Comparison of ENCODE assay signal across 14 cellular contexts in the genomic region with DNA sequence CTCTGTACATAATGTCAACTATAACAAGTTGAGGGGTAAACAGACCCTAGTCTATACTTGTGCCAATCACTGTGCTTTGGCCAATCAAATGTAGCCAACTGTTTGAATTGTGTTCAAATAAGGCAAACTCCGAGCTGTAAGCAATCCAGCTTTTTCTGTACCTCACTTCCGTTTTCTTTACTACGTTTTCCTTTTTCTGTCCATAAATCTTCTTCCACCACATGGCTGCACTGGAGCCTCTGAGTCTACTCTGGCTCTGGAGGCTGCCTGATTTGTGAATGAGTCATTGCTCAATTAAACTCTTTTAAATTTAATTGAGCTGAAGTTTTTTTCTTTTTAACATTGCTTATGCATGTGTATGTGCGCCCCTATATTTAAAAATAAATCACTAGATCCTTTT. TPM values are rescaled to one million over a fixed set of nuclear protein-coding genes. Genes with fewer than 3 reads are reported as not detected.
DNase-seq lines count a peak whose midpoint lies in the region; ATAC-seq, FAIRE-seq and TF ChIP-seq lines count a peak whose summit lies in the region.
"Had no signal": no experiment of that assay in that cellular context is flagged by ENCODE, and none has a peak within 500 bp of the region (broad histone marks: within the 10 kb centered on the region; RNA-seq: fewer than 3 reads in every experiment).

No MANE protein-coding gene starts in this region.

- BruUV-seq in K562 (replicated peaks; lab: Mats Ljungman, UMichigan): no TSS peak

- 0% methylated on average over 4 of the region's 4 CpGs for WGBS in K562 (ENCODE audit: insufficient coverage, low coverage, missing lambda C conversion rate)

- H3K27me3 Mint-ChIP-seq in T-helper 17 cell: peaks cover 79% of the 10 kb centered on the region

- in situ Hi-C loops in K562 (cut with MboI): no loop called here

- H3K4me1 ChIP-seq in K562 (replicated peaks in 1 of 2; ENCODE audit: control insufficient read depth in 2 of 2, insufficient read depth in 2 of 2, low read length in 2 of 2): no peaks in the 10 kb centered on the region

- H2AFZ ChIP-seq in K562 (ENCODE audit: low read depth, low read length): no peak overlapping the region

- H3K27ac Mint-ChIP-seq in T-helper 17 cell: no peak overlapping the region
- H3K27ac Mint-ChIP-seq: activated naive CD8-positive, alpha-beta T cell had no signal

- POLR2A ChIA-PET in K562 (lab: Yijun Ruan, JAX): interaction anchor here (1.3 kb wide), 1 partner anchor 12 kb away, joined by 3 read pairs; no protein-coding TSS in a partner anchor

- no peaks in the 10 kb centered on the region for H3K9me1 ChIP-seq in K562 (ENCODE audit: control insufficient read depth, insufficient read depth, low read length)

- FAIRE-seq in K562 (lab: Jason Lieb, UNC): no peak
- FAIRE-seq: GM12891 had no signal

- H3K79me2 ChIP-seq in K562 (ENCODE audit: control insufficient read depth, insufficient read depth, low read length): no peaks in the 10 kb centered on the region

- peak; percentile 34 for DNase-seq in AG08395 (ENCODE audit: low spot score)
- peak; percentile 8 for DNase-seq in LHCN-M2 (ENCODE audit: low read depth)
- no peak for DNase-seq in K562 (ENCODE audit: extremely low read depth in 1 of 4, low spot score in 3 of 4)
- DNase-seq in lung microvascular endothelial cell (ENCODE audit: low read depth in 2 of 2): peak; percentile 92 to 93
- no peak for DNase-seq in GM03348 (ENCODE audit: low spot score)
- no peak for DNase-seq in T-helper 17 cell
- no peak for DNase-seq in NCI-H1417 treated with DMSO at 0.1 percent for 48 hours (lab: John Stamatoyannopoulos, UW)
- DNase-seq in dorsolateral prefrontal cortex: no peak
- DNase-seq: activated CD4-positive, CD25-positive, alpha-beta regulatory T cell treated with anti-CD3 and anti-CD28 coated beads, Interleukin-2, amount 50 U/mL, for 72 hours; naive B cell; NCI-H510A treated with DMSO at 0.1 percent for 48 hours had no signal

- no peak overlapping the region for H3K4me3 ChIP-seq in K562
- no peak overlapping the region for H3K4me3 ChIP-seq in dorsolateral prefrontal cortex
- H3K4me3 ChIP-seq: BLaER1 had no signal

- no peak overlapping the region for H3K4me3 Mint-ChIP-seq in T-helper 17 cell
- H3K4me3 Mint-ChIP-seq: activated naive CD8-positive, alpha-beta T cell had no signal

- no peak for TF ChIP-seq RAD21 in K562 (CRISPR knock-in tag; conservative IDR thresholded peaks at IDR 0.05 in 1 of 2, IDR thresholded peaks at IDR 0.05 in 1 of 2)

- H3K27ac ChIP-seq in K562 (ENCODE audit: extremely low read depth, low read depth, low read length): no peak overlapping the region
- peak overlapping the region in 29 of 59 donors; percentile 6 to 77 (median 44) for H3K27ac ChIP-seq in dorsolateral prefrontal cortex
- H3K27ac ChIP-seq: BLaER1 had no signal

- intact Hi-C loops in K562 (cut with micrococcal nuclease): no loop called here
- intact Hi-C loops in dorsolateral prefrontal cortex (cut with DNase I): no loop called here

- H3K9ac ChIP-seq in K562 (ENCODE audit: insufficient read depth in 1 of 2, low read depth in 2 of 2, low read length in 2 of 2): no peak overlapping the region
- H3K9ac ChIP-seq: BLaER1 had no signal

- H3K27me3 ChIP-seq in K562 (ENCODE audit: control insufficient read depth in 2 of 2, insufficient read depth in 2 of 2, low read length in 2 of 2): no peaks in the 10 kb centered on the region; a peak in 2 of 5 replicates
- no peaks in the 10 kb centered on the region for H3K27me3 ChIP-seq in dorsolateral prefrontal cortex
- H3K27me3 ChIP-seq: BLaER1 had no signal

- CTCF ChIA-PET in K562 (lab: Yijun Ruan, JAX; ENCODE audit: low intra/inter-chr PET ratio): no interaction called here

- ATAC-seq in K562 (no peak), T-helper 17 cell (no peak)

- TF ChIP-seq CTCF in K562 (IDR thresholded peaks at IDR 0.05 in 2 of 3, conservative IDR thresholded peaks at IDR 0.05 in 1 of 3; ENCODE audit: insufficient read depth in 2 of 3, low read depth in 1 of 3, low read length in 3 of 3) (no peak), dorsolateral prefrontal cortex (IDR thresholded peaks at IDR 0.05 in 54 of 56, conservative IDR thresholded peaks at IDR 0.05 in 2 of 56; ENCODE audit: low read depth in 1 of 56, partially characterized antibody in 56 of 56) (no peak)

- TF ChIP-seq POLR2A in K562 (conservative IDR thresholded peaks at IDR 0.05): no peak

- no peaks in the 10 kb centered on the region for H4K20me1 ChIP-seq in K562 (replicated peaks; ENCODE audit: control insufficient read depth, insufficient read depth, low read length)
- H4K20me1 ChIP-seq: BLaER1 had no signal

- H3K36me3 ChIP-seq in K562 (ENCODE audit: control insufficient read depth, insufficient read depth, low read length): no peaks in the 10 kb centered on the region
- H3K36me3 ChIP-seq: BLaER1 had no signal

- H3K9me3 ChIP-seq in K562 (replicated peaks; ENCODE audit: control insufficient read depth, insufficient read depth, low read depth, low read length): no peaks in the 10 kb centered on the region
- H3K9me3 ChIP-seq in T-helper 17 cell (ENCODE audit: control insufficient read depth, low read length, poor library complexity, severe bottlenecking): no peaks in the 10 kb centered on the region
- H3K9me3 ChIP-seq: BLaER1 had no signal

- no peak overlapping the region for H3K4me2 ChIP-seq in K562 (ENCODE audit: insufficient read depth, low read length)
- H3K4me2 ChIP-seq: BLaER1 had no signal

- no peak for TF ChIP-seq EP300 in K562 (IDR thresholded peaks at IDR 0.05; ENCODE audit: low read length)

- H3K4me1 Mint-ChIP-seq in T-helper 17 cell: no peaks in the 10 kb centered on the region

- no peaks in the 10 kb centered on the region for H3K36me3 Mint-ChIP-seq in T-helper 17 cell (ENCODE audit: low read depth)
- H3K36me3 Mint-ChIP-seq: activated naive CD8-positive, alpha-beta T cell; naive B cell had no signal

RNA-seq across cellular contexts. Expression of a gene that starts 29.7 kb away (rescaled TPM):
- total RNA-seq in LHCN-M2 (2014; rRNA removed): not detected in 2 replicates
- polyA plus RNA-seq in LHCN-M2 (2012): not detected
- total RNA-seq in K562 (2011; cell fraction: chromatin; rRNA removed; ENCODE audit: low replicate concordance): not detected in 2 replicates
- not detected in 2 replicates for total RNA-seq in K562 (2011; cell fraction: nucleolus; rRNA removed)
- not detected in 2 replicates for total RNA-seq in K562 (2011; cell fraction: nucleoplasm; rRNA removed)
- not detected in 2 replicates for total RNA-seq in K562 (2014; rRNA removed)
- total RNA-seq in K562 (2014; rRNA removed; fragmentation: Illumina TruSeq; extraction: Trizol): not detected in 2 replicates
- total RNA-seq in K562 (2015; rRNA removed; fragmentation: Illumina TruSeq; extraction: Trizol): not detected in 2 replicates
- total RNA-seq in K562 (2021): not detected in 2 replicates
- polyA plus RNA-seq in K562 (2011; rRNA removed): not detected in 2 replicates
- not detected in 2 replicates for polyA plus RNA-seq in K562 (2011; cell fraction: cytosol; rRNA removed)
- 0.07 TPM in 1 of 2 replicates, not detected in the other for polyA plus RNA-seq in K562 (2011; cell fraction: nucleus; rRNA removed)
- not detected in 2 replicates for polyA plus RNA-seq in K562 (2012)
- not detected in 2 replicates for polyA plus RNA-seq in K562 (2014; fragmentation: Illumina TruSeq; extraction: Trizol)
- under 1 TPM in 1 of 2 experiments, not detected in 1; 0.04 TPM for polyA plus RNA-seq in K562 (2014; fragmentation: Nextera tagmentation; extraction: Ambion mirVana)
- not detected in 2 replicates for polyA plus RNA-seq in K562 (2014; rRNA removed)
- not detected in 2 replicates for polyA minus RNA-seq in K562 (2011; rRNA and poly(A)+ RNA removed)
- polyA minus RNA-seq in K562 (2011; cell fraction: cytosol; rRNA and poly(A)+ RNA removed): not detected in 2 replicates
- not detected in 2 replicates for polyA minus RNA-seq in K562 (2011; cell fraction: nucleus; rRNA and poly(A)+ RNA removed)
- 12.5 and 14.4 TPM in 2 replicates for total RNA-seq in lung microvascular endothelial cell
- total RNA-seq in T-helper 17 cell: not detected
- 1 to 10 TPM in 87 of 120 experiments, under 1 TPM in 30, not detected in 3; 0.23 to 6.4 (median 1.6) TPM for total RNA-seq in dorsolateral prefrontal cortex

RNA-seq across cellular contexts. Expression of a gene that starts 38.6 kb away (rescaled TPM):
- total RNA-seq in LHCN-M2 (2014; rRNA removed) (not detected in 2 replicates), K562 (2014; rRNA removed) (not detected in 2 replicates), K562 (2014; rRNA removed; fragmentation: Illumina TruSeq; extraction: Trizol) (not detected in 2 replicates), K562 (2015; rRNA removed; fragmentation: Illumina TruSeq; extraction: Trizol) (not detected in 2 replicates), K562 (2021) (not detected in 2 replicates), lung microvascular endothelial cell (not detected in 2 replicates), T-helper 17 cell (under 1 TPM in 1 of 2 donors, not detected in 1; 0.18 TPM), dorsolateral prefrontal cortex (1 to 10 TPM in 82 of 120 experiments, under 1 TPM in 31, not detected in 7; 0.28 to 4.9 (median 1.5) TPM)
- polyA plus RNA-seq in LHCN-M2 (2012): not detected
- not detected in 2 replicates for total RNA-seq in K562 (2011; cell fraction: chromatin; rRNA removed; ENCODE audit: low replicate concordance)
- not detected in 2 replicates for total RNA-seq in K562 (2011; cell fraction: nucleolus; rRNA removed)
- not detected in 2 replicates for total RNA-seq in K562 (2011; cell fraction: nucleoplasm; rRNA removed)
- polyA plus RNA-seq in K562 (2011; rRNA removed) (not detected in 2 replicates), K562 (2014; fragmentation: Illumina TruSeq; extraction: Trizol) (not detected in 2 replicates), K562 (2014; fragmentation: Nextera tagmentation; extraction: Ambion mirVana) (not detected), K562 (2014; rRNA removed) (not detected in 2 replicates)
- polyA plus RNA-seq in K562 (2011; cell fraction: cytosol; rRNA removed): not detected in 2 replicates
- not detected in 2 replicates for polyA plus RNA-seq in K562 (2011; cell fraction: nucleus; rRNA removed)
- polyA plus RNA-seq in K562 (2012): not detected in 2 replicates
- polyA minus RNA-seq in K562 (2011; rRNA and poly(A)+ RNA removed): not detected in 2 replicates
- not detected in 2 replicates for polyA minus RNA-seq in K562 (2011; cell fraction: cytosol; rRNA and poly(A)+ RNA removed)
- not detected in 2 replicates for polyA minus RNA-seq in K562 (2011; cell fraction: nucleus; rRNA and poly(A)+ RNA removed)

RNA-seq across cellular contexts. Expression of a gene that starts 58.7 kb away (rescaled TPM):
- total RNA-seq in LHCN-M2 (2014; rRNA removed) (not detected in 2 replicates), K562 (2014; rRNA removed) (not detected in 2 replicates), K562 (2014; rRNA removed; fragmentation: Illumina TruSeq; extraction: Trizol) (not detected in 2 replicates), K562 (2015; rRNA removed; fragmentation: Illumina TruSeq; extraction: Trizol) (not detected in 2 replicates), K562 (2021) (not detected in 2 replicates), lung microvascular endothelial cell (under 0.01 TPM in 1 of 2 replicates, not detected in the other), T-helper 17 cell (under 1 TPM in 1 of 2 donors, not detected in 1; 0.25 TPM), dorsolateral prefrontal cortex (1 to 10 TPM in 3 of 120 experiments, under 1 TPM in 34, not detected in 83; 0.17 to 1.7 (median 0.52) TPM)
- polyA plus RNA-seq in LHCN-M2 (2012): not detected
- total RNA-seq in K562 (2011; cell fraction: chromatin; rRNA removed; ENCODE audit: low replicate concordance): not detected in 2 replicates
- not detected in 2 replicates for total RNA-seq in K562 (2011; cell fraction: nucleolus; rRNA removed)
- total RNA-seq in K562 (2011; cell fraction: nucleoplasm; rRNA removed): not detected in 2 replicates
- polyA plus RNA-seq in K562 (2011; rRNA removed) (not detected in 2 replicates), K562 (2014; fragmentation: Illumina TruSeq; extraction: Trizol) (not detected in 2 replicates), K562 (2014; fragmentation: Nextera tagmentation; extraction: Ambion mirVana) (not detected), K562 (2014; rRNA removed) (not detected in 2 replicates)
- not detected in 2 replicates for polyA plus RNA-seq in K562 (2011; cell fraction: cytosol; rRNA removed)
- not detected in 2 replicates for polyA plus RNA-seq in K562 (2011; cell fraction: nucleus; rRNA removed)
- polyA plus RNA-seq in K562 (2012): not detected in 2 replicates
- not detected in 2 replicates for polyA minus RNA-seq in K562 (2011; rRNA and poly(A)+ RNA removed)
- polyA minus RNA-seq in K562 (2011; cell fraction: cytosol; rRNA and poly(A)+ RNA removed): not detected in 2 replicates
- not detected in 2 replicates for polyA minus RNA-seq in K562 (2011; cell fraction: nucleus; rRNA and poly(A)+ RNA removed)

Comparison
In these comparisons a context has a peak if more than half of its experiments do, and no peak if none do; other contexts are left out.
1. DNase-seq: peak in AG08395 (single experiment), LHCN-M2 (single experiment) and lung microvascular endothelial cell (2 of 2); none in K562 (0 of 4), GM03348 (single experiment), T-helper 17 cell (0 of 3), NCI-H1417 treated with DMSO at 0.1 percent for 48 hours (single experiment) and dorsolateral prefrontal cortex (0 of 10).